1 cellular context compared by ENCODE assay signal in genomic region chrX:118579417-118579816, GRCh38.
TF ChIP-seq lines count a peak whose summit lies in the region.

No MANE protein-coding gene starts in this region.

TF ChIP-seq in GM23338, 12 proteins besides CTCF, POLR2A, EP300 and RAD21 (continued from another document):
- TF ChIP-seq ZNF462 (CRISPR knock-in tag; IDR thresholded peaks at IDR 0.05), result no peak
